In genomic region chr11:64357446-64357845, GRCh38 we compare ENCODE assay signal across 13 cellular contexts. TPM values are rescaled to one million over a fixed set of nuclear protein-coding genes. Genes with fewer than 3 reads are reported as not detected.
A peak's percentile ranks its signal among the peaks of the same experiment; 100 is the strongest.
DNase-seq lines count a peak whose midpoint lies in the region; ATAC-seq and TF ChIP-seq lines count a peak whose summit lies in the region.
"Had no signal": no experiment of that assay in that cellular context is flagged by ENCODE, and none has a peak within 500 bp of the region (broad histone marks: within the 10 kb centered on the region; RNA-seq: fewer than 3 reads in every experiment).

No MANE protein-coding gene starts in this region.

- H3K4me1 ChIP-seq in PC-3 (ENCODE audit: insufficient read depth, low read length) (peaks cover 36% of the 10 kb centered on the region), skeletal muscle satellite cell (ENCODE audit: control insufficient read depth, insufficient read depth, low read length) (peaks cover 34% of the 10 kb centered on the region)

- peaks cover 12% of the 10 kb centered on the region for H3K36me3 ChIP-seq in PC-3 (ENCODE audit: low read depth, low read length)
- H3K36me3 ChIP-seq in skeletal muscle satellite cell (ENCODE audit: insufficient read depth, low read length) = peaks cover 21% of the 10 kb centered on the region

- DNase-seq in activated CD4-positive, alpha-beta T cell treated with anti-CD3 and anti-CD28 coated beads for 36 hours = no peak
- no peak for DNase-seq in activated CD4-positive, alpha-beta T cell treated with anti-CD3 and anti-CD28 coated beads, Interleukin-2, amount 50 U/mL, for 1 hour
- DNase-seq in PC-3 (no peak), coronary artery (ENCODE audit: low spot score) (peak; percentile 74), iPS-NIHi11 (ENCODE audit: low spot score) (no peak), OCI-M2 (lab: John Stamatoyannopoulos, UW; ENCODE audit: unreplicated experiment) (no peak)
- DNase-seq in stimulated activated naive CD4-positive, alpha-beta T cell (lab: John Stamatoyannopoulos, UW) = no peak
- DNase-seq: heart right ventricle, MM.1S had no signal

- no TSS peak for BruUV-seq in PC-3 (replicated peaks; lab: Mats Ljungman, UMichigan)

- H3K9me2 ChIP-seq in PC-3 (replicated peaks; ENCODE audit: low read length) = no peaks in the 10 kb centered on the region

- H4K20me1 ChIP-seq in PC-3 (ENCODE audit: low read length) = peaks cover 11% of the 10 kb centered on the region; the same call in 1 of the 2 replicates

- peaks cover 36% of the 10 kb centered on the region for H3K4me1 Mint-ChIP-seq in activated CD4-positive, alpha-beta T cell treated with anti-CD3 and anti-CD28 coated beads for 36 hours

- H3K27me3 ChIP-seq in PC-3 (ENCODE audit: low read length) (no peaks in the 10 kb centered on the region), skeletal muscle satellite cell (ENCODE audit: control insufficient read depth, insufficient read depth, low read length) (peaks cover 13% of the 10 kb centered on the region)
- H3K27me3 ChIP-seq: heart right ventricle, left lung had no signal

- CTCF ChIA-PET in activated CD4-positive, alpha-beta T cell treated with anti-CD3 and anti-CD28 coated beads for 36 hours (lab: Charles Lee) = interaction anchor here (0.6 to 2.7 kb wide), 6 partner anchors 10 to 113 kb away, joined by 3 to 8 read pairs (median 5); partner anchors contain the start of gene ESRRA
- CTCF ChIA-PET in PC-3 (lab: Charles Lee) = interaction anchor here (1.6 to 4.5 kb wide), 4 partner anchors 15 to 294 kb away, joined by 3 to 106 read pairs (median 6); partner anchors contain the start of genes PRDX5 and TRMT112

- TF ChIP-seq CTCF in PC-3 (conservative IDR thresholded peaks at IDR 0.05; ENCODE audit: low read depth, low read length) = no peak
- TF ChIP-seq CTCF in coronary artery (IDR thresholded peaks at IDR 0.05) = no peak

- H3K4me3 ChIP-seq in PC-3 (ENCODE audit: low read length) (no peak overlapping the region), coronary artery (no peak overlapping the region), skeletal muscle satellite cell (ENCODE audit: low read length) (no peak overlapping the region)
- H3K4me3 ChIP-seq: SK-N-MC had no signal

- H3K9ac ChIP-seq in PC-3 (ENCODE audit: low read length) (no peak overlapping the region), skeletal muscle satellite cell (ENCODE audit: low read depth, low read length) (peak overlapping the region; percentile 87)

- no peaks in the 10 kb centered on the region for H3K27me3 Mint-ChIP-seq in activated CD4-positive, alpha-beta T cell treated with anti-CD3 and anti-CD28 coated beads for 36 hours
- H3K27me3 Mint-ChIP-seq: naive thymus-derived CD8-positive, alpha-beta T cell had no signal

- POLR2A ChIA-PET in activated CD4-positive, alpha-beta T cell treated with anti-CD3 and anti-CD28 coated beads for 36 hours (lab: Charles Lee) = interaction anchor here (0.6 kb wide), 1 partner anchor 615 kb away, joined by 4 read pairs; no protein-coding TSS in a partner anchor
- POLR2A ChIA-PET in PC-3 (lab: Charles Lee; ENCODE audit: unreplicated experiment) = no interaction called here

- H3K36me3 Mint-ChIP-seq in activated CD4-positive, alpha-beta T cell treated with anti-CD3 and anti-CD28 coated beads for 36 hours (ENCODE audit: low read depth) = peaks cover 25% of the 10 kb centered on the region

- no peaks in the 10 kb centered on the region for H3K9me3 Mint-ChIP-seq in activated CD4-positive, alpha-beta T cell treated with anti-CD3 and anti-CD28 coated beads for 36 hours (ENCODE audit: low read depth)
- H3K9me3 Mint-ChIP-seq: naive thymus-derived CD8-positive, alpha-beta T cell had no signal

- intact Hi-C loops in activated CD4-positive, alpha-beta T cell treated with anti-CD3 and anti-CD28 coated beads for 36 hours (cut with DNase I, micrococcal nuclease) = loop anchor here (5.0 kb wide), 2 partner anchors 40 to 295 kb away; partner anchors contain the start of genes PRDX5 (in 1 of the 2) and TRMT112 (in 1 of the 2)
- intact Hi-C loops in PC-3 (cut with micrococcal nuclease) = loop anchor here (5.0 kb wide), 2 partner anchors 90 to 295 kb away; no protein-coding TSS in a partner anchor

- H2AFZ ChIP-seq in PC-3 (ENCODE audit: low read length) = 0 out of 2 replicates have a peak overlapping the region, but pooled peaks have one; percentile 1

- H3K79me2 ChIP-seq in PC-3 (ENCODE audit: low read length) = peaks cover 28% of the 10 kb centered on the region

- H3F3A ChIP-seq in PC-3 (ENCODE audit: low read length, unreplicated experiment) = no peaks in the 10 kb centered on the region

- peak overlapping the region; percentile 58 for H3K4me3 Mint-ChIP-seq in activated CD4-positive, alpha-beta T cell treated with anti-CD3 and anti-CD28 coated beads for 36 hours

- peak overlapping the region; percentile 56 for H3K27ac Mint-ChIP-seq in activated CD4-positive, alpha-beta T cell treated with anti-CD3 and anti-CD28 coated beads for 36 hours

- no peak for ATAC-seq in activated CD4-positive, alpha-beta T cell treated with anti-CD3 and anti-CD28 coated beads for 36 hours
- no peak for ATAC-seq in PC-3
- ATAC-seq: naive thymus-derived CD8-positive, alpha-beta T cell had no signal

- H3K27ac ChIP-seq in PC-3 (ENCODE audit: low read length) = no peak overlapping the region
- H3K27ac ChIP-seq in coronary artery = peak overlapping the region; percentile 78 to 91
- H3K27ac ChIP-seq: SK-N-MC had no signal

- H3K9me3 ChIP-seq in PC-3 (ENCODE audit: low read length) (no peaks in the 10 kb centered on the region), skeletal muscle satellite cell (replicated peaks; ENCODE audit: low read length) (no peaks in the 10 kb centered on the region)
- H3K9me3 ChIP-seq: heart right ventricle, left lung had no signal

- H3K4me2 ChIP-seq in PC-3 (ENCODE audit: low read length) (peak overlapping the region; percentile 96), skeletal muscle satellite cell (ENCODE audit: low read length) (peak overlapping the region; percentile 96)

RNA-seq across cellular contexts. Expression of gene RPS6KA4, which starts 1.5 kb away (rescaled TPM):
- 10 to 100 TPM; 22.0 to 30.2 TPM for total RNA-seq in activated CD4-positive, alpha-beta T cell treated with anti-CD3 and anti-CD28 coated beads for 36 hours
- 148 and 189 TPM in 2 replicates for total RNA-seq in PC-3 (2014; rRNA removed)
- 69.2 and 69.9 TPM in 2 replicates for total RNA-seq in skeletal muscle satellite cell (2012; rRNA removed)

RNA-seq across cellular contexts. Expression of gene CCDC88B, which starts 17.4 kb away (rescaled TPM):
- total RNA-seq in activated CD4-positive, alpha-beta T cell treated with anti-CD3 and anti-CD28 coated beads for 36 hours = 10 to 100 TPM; 58.4 to 71.3 TPM
- total RNA-seq in PC-3 (2014; rRNA removed) = 19.6 and 21.0 TPM in 2 replicates
- 1.5 and 2.0 TPM in 2 replicates for total RNA-seq in skeletal muscle satellite cell (2012; rRNA removed)

RNA-seq across cellular contexts. Expression of gene PRDX5, which starts 39.5 kb away (rescaled TPM):
- 100 to 1,000 TPM; 110 to 142 TPM for total RNA-seq in activated CD4-positive, alpha-beta T cell treated with anti-CD3 and anti-CD28 coated beads for 36 hours
- total RNA-seq in PC-3 (2014; rRNA removed) = 467 and 585 TPM in 2 replicates
- total RNA-seq in skeletal muscle satellite cell (2012; rRNA removed) = 128 and 144 TPM in 2 replicates

RNA-seq across cellular contexts. Expression of gene TRMT112, which starts 40.1 kb away (rescaled TPM):
- 100 to 1,000 TPM; 185 to 243 TPM for total RNA-seq in activated CD4-positive, alpha-beta T cell treated with anti-CD3 and anti-CD28 coated beads for 36 hours
- total RNA-seq in PC-3 (2014; rRNA removed) = 812 and 815 TPM in 2 replicates
- total RNA-seq in skeletal muscle satellite cell (2012; rRNA removed) = 182 and 236 TPM in 2 replicates

RNA-seq across cellular contexts. Expression of gene ESRRA, which starts 52.1 kb away (rescaled TPM):
- total RNA-seq in activated CD4-positive, alpha-beta T cell treated with anti-CD3 and anti-CD28 coated beads for 36 hours = 10 to 100 TPM; 19.0 to 29.6 TPM
- 111 and 114 TPM in 2 replicates for total RNA-seq in PC-3 (2014; rRNA removed)
- 35.5 and 38.0 TPM in 2 replicates for total RNA-seq in skeletal muscle satellite cell (2012; rRNA removed)
